14 cellular contexts compared by ENCODE assay signal in the genomic region with DNA sequence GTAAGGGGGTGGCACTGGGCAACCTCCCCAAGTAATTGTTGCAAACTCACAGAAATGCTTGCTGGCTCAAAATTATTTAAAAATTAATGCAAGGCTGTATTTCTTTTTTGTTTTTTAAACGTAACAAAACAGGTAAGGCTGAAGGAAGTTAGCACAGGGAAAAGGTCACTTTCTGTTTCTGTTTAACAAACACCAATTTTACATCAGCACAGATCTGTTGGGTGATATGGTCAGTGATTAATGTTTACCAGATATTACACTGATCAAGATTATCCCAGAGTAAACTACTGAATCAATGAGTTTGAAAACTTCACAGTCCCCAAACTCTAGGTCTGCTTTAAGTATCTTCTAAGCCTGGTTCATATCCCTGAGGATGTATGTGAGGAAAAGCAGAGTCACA.
DNase-seq lines count a peak whose midpoint lies in the region; ATAC-seq and TF ChIP-seq lines count a peak whose summit lies in the region.
"Had no signal": no experiment of that assay in that cellular context is flagged by ENCODE, and none has a peak within 500 bp of the region (broad histone marks: within the 10 kb centered on the region; RNA-seq: fewer than 3 reads in every experiment).

No MANE protein-coding gene starts in this region.

- H3K27ac ChIP-seq in VCaP, result peak overlapping the region; percentile 97

- H3K27ac Mint-ChIP-seq in immature natural killer cell, result peak overlapping the region in 5 of 6 donors; percentile 5 to 82 (median 64)
- H3K27ac Mint-ChIP-seq: WTC11 had no signal

- TF ChIP-seq CTCF in VCaP (conservative IDR thresholded peaks at IDR 0.05), result no peak

- H3K4me3 Mint-ChIP-seq in immature natural killer cell, result peak overlapping the region in 3 of 5 donors; percentile 3 to 8 (median 8)
- H3K4me3 Mint-ChIP-seq: WTC11 had no signal

- peaks cover 0 to 3% (median 0%) of the 10 kb centered on the region in 3 donors for H3K27me3 Mint-ChIP-seq in immature natural killer cell (ENCODE audit: low read depth in 3 of 3)

- peak; percentile 33 to 57 for ATAC-seq in activated CD4-positive, CD25-positive, alpha-beta regulatory T cell treated with anti-CD3 and anti-CD28 coated beads, Interleukin-2, amount 50 U/mL, for 24 hours
- ATAC-seq in HG03571 (IDR thresholded peaks at IDR 0.05; ENCODE audit: unreplicated experiment), result no peak
- ATAC-seq in HG02623 (IDR thresholded peaks at IDR 0.05; ENCODE audit: unreplicated experiment), result no peak
- ATAC-seq: SK-N-SH treated with all-trans-retinoic acid at 6 μM for 48 hours, WTC11 had no signal

- H3K36me3 Mint-ChIP-seq in immature natural killer cell, result no peaks in the 10 kb centered on the region

- H3K4me1 Mint-ChIP-seq in immature natural killer cell, result peaks cover 57 to 80% of the 10 kb centered on the region in 2 donors

- no peaks in the 10 kb centered on the region for H3K9me3 Mint-ChIP-seq in immature natural killer cell

- no peak for DNase-seq in activated CD4-positive, CD25-positive, alpha-beta regulatory T cell treated with anti-CD3 and anti-CD28 coated beads, Interleukin-2, amount 50 U/mL, for 72 hours
- no peak for DNase-seq in immature natural killer cell
- DNase-seq in renal cortical epithelial cell (ENCODE audit: low read depth), result peak; percentile 27
- DNase-seq in NOMO-1 treated with dmso at 0.1 percent for 144 hours (lab: John Stamatoyannopoulos, UW; ENCODE audit: unreplicated experiment), result no peak
- DNase-seq: GDM1, KBM-7, NCI-H1105 treated with DMSO at 0.1 percent for 48 hours, NCI-H345 had no signal

Comparison
In these comparisons a context has a peak if more than half of its experiments do, and no peak if none do; other contexts are left out.
1. ATAC-seq: peak in activated CD4-positive, CD25-positive, alpha-beta regulatory T cell treated with anti-CD3 and anti-CD28 coated beads, Interleukin-2, amount 50 U/mL, for 24 hours (2 of 2); none in HG03571 (single experiment) and HG02623 (single experiment).